Comparison of ENCODE assay signal across 8 cellular contexts in genomic region chr1:27152004-27152828, GRCh38. TPM values are rescaled to one million over a fixed set of nuclear protein-coding genes. Genes with fewer than 3 reads are reported as not detected.
DNase-seq lines count a peak whose midpoint lies in the region; ATAC-seq and TF ChIP-seq lines count a peak whose summit lies in the region.

No MANE protein-coding gene starts in this region.

- H3K36me3 ChIP-seq in brain microvascular endothelial cell (replicated peaks) (no peaks in the 10 kb centered on the region), uterus (no peaks in the 10 kb centered on the region)

- H3K27ac ChIP-seq in brain microvascular endothelial cell (no peak overlapping the region), uterus (peak overlapping the region; percentile 84 to 95)

- no peaks in the 10 kb centered on the region for H3K27me3 Mint-ChIP-seq in activated naive CD4-positive, alpha-beta T cell treated with anti-CD3 and anti-CD28 coated beads, Interleukin-2, amount 10 ng/mL, durations not matched to agents 7 days and 5 days
- H3K27me3 Mint-ChIP-seq in mesothelial cell of epicardium (ENCODE audit: low read depth) = no peaks in the 10 kb centered on the region

- TF ChIP-seq POLR2A in uterus (IDR thresholded peaks at IDR 0.05) = no peak

- H3K9me3 Mint-ChIP-seq in activated naive CD4-positive, alpha-beta T cell treated with anti-CD3 and anti-CD28 coated beads, Interleukin-2, amount 10 ng/mL, durations not matched to agents 7 days and 5 days = no peaks in the 10 kb centered on the region
- no peaks in the 10 kb centered on the region for H3K9me3 Mint-ChIP-seq in mesothelial cell of epicardium

- CTCF ChIA-PET in activated naive CD4-positive, alpha-beta T cell treated with anti-CD3 and anti-CD28 coated beads, Interleukin-2, amount 10 ng/mL, durations not matched to agents 7 days and 5 days (lab: Charles Lee) = interaction anchor here (1.0 to 1.8 kb wide), 3 partner anchors 10 to 38 kb away, joined by 4 to 5 read pairs (median 4); no protein-coding TSS in a partner anchor

- peaks cover 59% of the 10 kb centered on the region for H3K4me1 Mint-ChIP-seq in activated naive CD4-positive, alpha-beta T cell treated with anti-CD3 and anti-CD28 coated beads, Interleukin-2, amount 10 ng/mL, durations not matched to agents 7 days and 5 days
- peaks cover 58% of the 10 kb centered on the region for H3K4me1 Mint-ChIP-seq in mesothelial cell of epicardium

- H3K4me3 ChIP-seq in brain microvascular endothelial cell (ENCODE audit: low read depth, low read length) (peak overlapping the region; percentile 71), uterus (peak overlapping the region; percentile 27 to 92)

- no peaks in the 10 kb centered on the region for H3K27me3 ChIP-seq in brain microvascular endothelial cell (replicated peaks)
- no peaks in the 10 kb centered on the region for H3K27me3 ChIP-seq in uterus

- intact Hi-C loops in uterus (cut with DNase I; ENCODE audit: low total_unique reads) = no loop called here

- H3K4me3 Mint-ChIP-seq in activated naive CD4-positive, alpha-beta T cell treated with anti-CD3 and anti-CD28 coated beads, Interleukin-2, amount 10 ng/mL, durations not matched to agents 7 days and 5 days = peak overlapping the region; percentile 86
- H3K4me3 Mint-ChIP-seq in mesothelial cell of epicardium = peak overlapping the region; percentile 92

- in situ Hi-C loops in brain microvascular endothelial cell (cut with HindIII; ENCODE audit: low pct_ligation_motif_present, low sequenced_read_pairs) = no loop called here

- TF ChIP-seq CTCF in brain microvascular endothelial cell (IDR thresholded peaks at IDR 0.05; ENCODE audit: low read depth, low read length, missing control alignments) (no peak), mesothelial cell of epicardium (IDR thresholded peaks at IDR 0.05; ENCODE audit: unreplicated experiment) (no peak), uterus (IDR thresholded peaks at IDR 0.05) (no peak)

- peaks cover 12% of the 10 kb centered on the region for H3K36me3 Mint-ChIP-seq in activated naive CD4-positive, alpha-beta T cell treated with anti-CD3 and anti-CD28 coated beads, Interleukin-2, amount 10 ng/mL, durations not matched to agents 7 days and 5 days
- no peaks in the 10 kb centered on the region for H3K36me3 Mint-ChIP-seq in mesothelial cell of epicardium

- H3K27ac Mint-ChIP-seq in activated naive CD4-positive, alpha-beta T cell treated with anti-CD3 and anti-CD28 coated beads, Interleukin-2, amount 10 ng/mL, durations not matched to agents 7 days and 5 days = no peak overlapping the region
- H3K27ac Mint-ChIP-seq in mesothelial cell of epicardium = no peak overlapping the region

- no peaks in the 10 kb centered on the region for H3K9me3 ChIP-seq in uterus

- no peak for ATAC-seq in GM21528 (IDR thresholded peaks at IDR 0.05; ENCODE audit: low FRiP score, unreplicated experiment)

- H3K4me1 ChIP-seq in uterus = no peaks in the 10 kb centered on the region

- no peak for DNase-seq in activated naive CD4-positive, alpha-beta T cell treated with anti-CD3 and anti-CD28 coated beads, Interleukin-2, amount 10 ng/mL, durations not matched to agents 7 days and 5 days
- no peak for DNase-seq in activated naive CD4-positive, alpha-beta T cell (lab: John Stamatoyannopoulos, UW)
- DNase-seq in brain microvascular endothelial cell = no peak
- no peak for DNase-seq in mesothelial cell of epicardium (ENCODE audit: low spot score in 2 of 2, unreplicated experiment in 2 of 2)
- no peak for DNase-seq in uterus
- DNase-seq in islet precursor cell = no peak
- no peak for DNase-seq in T-helper 9 cell

RNA-seq across cellular contexts. Expression of gene SLC9A1, which starts 2.7 kb away (rescaled TPM):
- 32.5 to 34.6 TPM (median 33.9 TPM) in 3 replicates for total RNA-seq in mesothelial cell of epicardium
- 10 to 100 TPM in 2 of 4 donors, 1 to 10 TPM in 2; 3.1 to 33.6 (median 18.4) TPM for total RNA-seq in uterus
